ENCODE assay signal across 34 cellular contexts in genomic region chr7:129118182-129118581, GRCh38.
"Had no signal": no experiment of that assay in that cellular context is flagged by ENCODE, and none has a peak within 500 bp of the region (broad histone marks: within the 10 kb centered on the region; RNA-seq: fewer than 3 reads in every experiment).

No MANE protein-coding gene starts in this region.

- H3K4me3 ChIP-seq: MG63 had no signal

- H3K9me3 ChIP-seq: MG63 had no signal

- H3K27me3 ChIP-seq: MG63 had no signal

- DNase-seq: Karpas-422, Kasumi-1, MG63, MM.1S, MV-4-11, NCI-H1048, NCI-H1092, NCI-H1092 treated with DMSO at 0.1 percent for 48 hours, NCI-H1105, NCI-H1105 treated with DMSO at 0.1 percent for 48 hours, NCI-H1417, NCI-H1417 treated with DMSO at 0.1 percent for 48 hours, NCI-H1436, NCI-H1436 treated with DMSO at 0.1 percent for 48 hours, NCI-H146, NCI-H1694, NCI-H1694 treated with DMSO at 0.1 percent for 48 hours, NCI-H187, NCI-H187 treated with DMSO at 0.1 percent for 48 hours, NCI-H1930, NCI-H2029, NCI-H2029 treated with DMSO at 0.1 percent for 48 hours, NCI-H2081, NCI-H2081 treated with DMSO at 0.1 percent for 48 hours, NCI-H2107, NCI-H2171, NCI-H2171 treated with DMSO at 0.1 percent for 48 hours, NCI-H2227 treated with DMSO at 0.1 percent for 48 hours, NCI-H226, NCI-H345, NCI-H446, NCI-H446 treated with DMSO at 0.1 percent for 48 hours, NCI-H510A, NCI-H510A treated with DMSO at 0.1 percent for 48 hours had no signal

- H3K36me3 ChIP-seq: MG63 had no signal
